8 cellular contexts compared by ENCODE assay signal in genomic region chr1:210597555-210598134, GRCh38.
DNase-seq lines count a peak whose midpoint lies in the region; ATAC-seq lines count a peak whose summit lies in the region.

No MANE protein-coding gene starts in this region.

- DNase-seq in SKM-1 treated with dmso at 0.1 percent for 144 hours (lab: John Stamatoyannopoulos, UW; ENCODE audit: unreplicated experiment) (peak; percentile 82), iris pigment epithelial cell (ENCODE audit: low read depth) (peak; percentile 74), NCI-H2171 treated with DMSO at 0.1 percent for 48 hours (lab: John Stamatoyannopoulos, UW) (no peak), NCI-H1105 treated with DMSO at 0.1 percent for 48 hours (lab: John Stamatoyannopoulos, UW) (no peak), T-helper 1 cell (no peak), ureter (ENCODE audit: low spot score) (no peak)

- ATAC-seq in GM18519 (IDR thresholded peaks at IDR 0.05; ENCODE audit: low FRiP score, unreplicated experiment) (peak; percentile 78), HG02981 (IDR thresholded peaks at IDR 0.05; ENCODE audit: unreplicated experiment) (peak; percentile 70)

Comparison
In these comparisons a context has a peak if more than half of its experiments do, and no peak if none do; other contexts are left out.
1. DNase-seq: peak in SKM-1 treated with dmso at 0.1 percent for 144 hours (single experiment) and iris pigment epithelial cell (single experiment); none in NCI-H2171 treated with DMSO at 0.1 percent for 48 hours (single experiment), NCI-H1105 treated with DMSO at 0.1 percent for 48 hours (single experiment), T-helper 1 cell (0 of 5) and ureter (single experiment).